ENCODE assay signal across 8 cellular contexts in genomic region chr9:31119882-31120481, GRCh38.
DNase-seq lines count a peak whose midpoint lies in the region; ATAC-seq and TF ChIP-seq lines count a peak whose summit lies in the region.

No MANE protein-coding gene starts in this region.

- no peaks in the 10 kb centered on the region for H3K9me3 ChIP-seq in H9 (ENCODE audit: control insufficient read depth, low read depth, low read length)

- H3K4me3 Mint-ChIP-seq in H9, result no peak overlapping the region
- H3K4me3 Mint-ChIP-seq in activated CD4-positive, alpha-beta T cell treated with anti-CD3 and anti-CD28 coated beads, Interleukin-2, amount 10 ng/mL, durations not matched to agents 7 days and 5 days, result no peak overlapping the region

- no peak overlapping the region for H4K8ac ChIP-seq in H9 (replicated peaks; ENCODE audit: insufficient read length, low read depth, low read length)

- CTCF ChIA-PET in activated CD4-positive, alpha-beta T cell treated with anti-CD3 and anti-CD28 coated beads, Interleukin-2, amount 10 ng/mL, durations not matched to agents 7 days and 5 days (lab: Charles Lee), result no interaction called here

- H3K27ac ChIP-seq in H9 (ENCODE audit: insufficient read length, low read depth, low read length), result no peak overlapping the region
- no peak overlapping the region for H3K27ac ChIP-seq in foreskin keratinocyte

- no peaks in the 10 kb centered on the region for H3K23me2 ChIP-seq in H9 (ENCODE audit: insufficient read length, low read depth, low read length, poor library complexity, severe bottlenecking)

- no peak overlapping the region for H2BK120ac ChIP-seq in H9 (ENCODE audit: low read depth, low read length, poor library complexity, severe bottlenecking)

- no peak overlapping the region for H3K18ac ChIP-seq in H9 (ENCODE audit: insufficient read length, low read depth, low read length)

- H2BK5ac ChIP-seq in H9 (ENCODE audit: insufficient read length, low read length), result no peak overlapping the region

- no peak overlapping the region for H3K4ac ChIP-seq in H9 (ENCODE audit: low read depth, low read length)

- H3K27me3 Mint-ChIP-seq in H9 (ENCODE audit: low read depth), result peaks cover 1% of the 10 kb centered on the region; the same call in 1 of the 2 replicates
- no peaks in the 10 kb centered on the region for H3K27me3 Mint-ChIP-seq in activated CD4-positive, alpha-beta T cell treated with anti-CD3 and anti-CD28 coated beads, Interleukin-2, amount 10 ng/mL, durations not matched to agents 7 days and 5 days

- H4K20me1 ChIP-seq in H9 (ENCODE audit: control insufficient read depth, insufficient read depth, insufficient read length), result no peaks in the 10 kb centered on the region

- TF ChIP-seq CTCF in H9 (conservative IDR thresholded peaks at IDR 0.05) (peak; percentile 75), foreskin keratinocyte (conservative IDR thresholded peaks at IDR 0.05) (peak; percentile 86)

- POLR2A ChIA-PET in activated CD4-positive, alpha-beta T cell treated with anti-CD3 and anti-CD28 coated beads, Interleukin-2, amount 10 ng/mL, durations not matched to agents 7 days and 5 days (lab: Charles Lee), result no interaction called here

- H3K4me1 ChIP-seq in H9 (ENCODE audit: insufficient read depth, low read length), result no peaks in the 10 kb centered on the region
- no peaks in the 10 kb centered on the region for H3K4me1 ChIP-seq in foreskin keratinocyte

- H3K4me1 Mint-ChIP-seq in H9, result no peaks in the 10 kb centered on the region
- H3K4me1 Mint-ChIP-seq in activated CD4-positive, alpha-beta T cell treated with anti-CD3 and anti-CD28 coated beads, Interleukin-2, amount 10 ng/mL, durations not matched to agents 7 days and 5 days, result no peaks in the 10 kb centered on the region

- H3K14ac ChIP-seq in H9 (ENCODE audit: insufficient read depth, low read length), result no peak overlapping the region

- peaks cover 8 to 14% (median 8%) of the 10 kb centered on the region in 3 experiments; a peak in 6 of 7 replicates for H3K36me3 Mint-ChIP-seq in H9 (ENCODE audit: insufficient read depth in 1 of 3, low read depth in 3 of 3)
- no peaks in the 10 kb centered on the region for H3K36me3 Mint-ChIP-seq in activated CD4-positive, alpha-beta T cell treated with anti-CD3 and anti-CD28 coated beads, Interleukin-2, amount 10 ng/mL, durations not matched to agents 7 days and 5 days (ENCODE audit: low read depth)

- H3K9ac ChIP-seq in H9 (ENCODE audit: extremely low read depth, insufficient read length, low read length), result no peak overlapping the region

- H2AK5ac ChIP-seq in H9 (ENCODE audit: insufficient read length, low read length), result no peak overlapping the region

- peaks cover 8 to 20% of the 10 kb centered on the region in 2 experiments for H3K9me3 Mint-ChIP-seq in H9
- peaks cover 7% of the 10 kb centered on the region for H3K9me3 Mint-ChIP-seq in activated CD4-positive, alpha-beta T cell treated with anti-CD3 and anti-CD28 coated beads, Interleukin-2, amount 10 ng/mL, durations not matched to agents 7 days and 5 days

- H2BK20ac ChIP-seq in H9 (ENCODE audit: low read depth, low read length, poor library complexity, severe bottlenecking), result no peak overlapping the region

- H3K4me2 ChIP-seq in H9 (ENCODE audit: insufficient read depth, insufficient read length, low read length), result no peak overlapping the region

- no peak overlapping the region for H4K91ac ChIP-seq in H9 (ENCODE audit: insufficient read length, low read depth, low read length)

- no peak overlapping the region for H3T11ph ChIP-seq in H9 (ENCODE audit: low read length)

- no peaks in the 10 kb centered on the region for H3K79me2 ChIP-seq in H9 (ENCODE audit: insufficient read depth, low read length)

- H2BK15ac ChIP-seq in H9 (ENCODE audit: low read depth, low read length), result no peak overlapping the region

- H3K79me1 ChIP-seq in H9 (ENCODE audit: insufficient read depth, low read depth, low read length, poor library complexity, severe bottlenecking), result no peaks in the 10 kb centered on the region

- no CpG with 5 or more reads among the region's 6 CpGs for WGBS in H9 (ENCODE audit: extremely low coverage, insufficient read length, low lambda C conversion rate)

- DNase-seq in NCI-H2107 treated with DMSO at 0.1 percent for 48 hours (lab: John Stamatoyannopoulos, UW; ENCODE audit: unreplicated experiment), result peak; percentile 32
- no peak for DNase-seq in NCI-H2107 (lab: John Stamatoyannopoulos, UW)
- peak; percentile 31 for DNase-seq in H9
- peak; percentile 64 for DNase-seq in NAMALWA (ENCODE audit: low spot score)
- DNase-seq in activated CD4-positive, alpha-beta T cell treated with anti-CD3 and anti-CD28 coated beads, Interleukin-2, amount 10 ng/mL, durations not matched to agents 7 days and 5 days, result peak; percentile 43
- DNase-seq in foreskin keratinocyte, result peak; percentile 18 to 53
- DNase-seq in stimulated activated CD4-positive, alpha-beta T cell treated with anti-CD3 and anti-CD28 coated beads, Interleukin-2, amount 100 ng/mL, for 24 hours, result peak; percentile 4 to 30
- DNase-seq in cerebellar nuclear complex (lab: John Stamatoyannopoulos, UW), result no peak

- no peak overlapping the region for H4K5ac ChIP-seq in H9 (ENCODE audit: insufficient read length, low read depth, low read length)

- H3K27ac Mint-ChIP-seq in H9, result peak overlapping the region in 1 of 3 experiments; percentile 11; a peak in 1 of 7 replicates
- H3K27ac Mint-ChIP-seq in activated CD4-positive, alpha-beta T cell treated with anti-CD3 and anti-CD28 coated beads, Interleukin-2, amount 10 ng/mL, durations not matched to agents 7 days and 5 days, result no peak overlapping the region

- no peak overlapping the region for H3K56ac ChIP-seq in H9 (ENCODE audit: insufficient read length, low read depth, low read length)

- peak overlapping the region; percentile 4 for H2AFZ ChIP-seq in H9 (ENCODE audit: low read length)

- peak; percentile 89 for ATAC-seq in foreskin keratinocyte

- H3K23ac ChIP-seq in H9 (ENCODE audit: insufficient read length, low read depth, low read length), result no peak overlapping the region

- no peak overlapping the region for H2BK12ac ChIP-seq in H9 (ENCODE audit: insufficient read length, low read depth, low read length)

- H3K27me3 ChIP-seq in H9 (ENCODE audit: insufficient read depth, low read length) (no peaks in the 10 kb centered on the region), foreskin keratinocyte (no peaks in the 10 kb centered on the region)

Comparison
In these comparisons a context has a peak if more than half of its experiments do, and no peak if none do; other contexts are left out.
1. DNase-seq: peak in NCI-H2107 treated with DMSO at 0.1 percent for 48 hours (single experiment), H9 (single experiment), NAMALWA (single experiment), activated CD4-positive, alpha-beta T cell treated with anti-CD3 and anti-CD28 coated beads, Interleukin-2, amount 10 ng/mL, durations not matched to agents 7 days and 5 days (single experiment), foreskin keratinocyte (2 of 2) and stimulated activated CD4-positive, alpha-beta T cell treated with anti-CD3 and anti-CD28 coated beads, Interleukin-2, amount 100 ng/mL, for 24 hours (2 of 2); none in NCI-H2107 (single experiment) and cerebellar nuclear complex (0 of 2).